ENCODE assay signal across 8 cellular contexts in the genomic region with DNA sequence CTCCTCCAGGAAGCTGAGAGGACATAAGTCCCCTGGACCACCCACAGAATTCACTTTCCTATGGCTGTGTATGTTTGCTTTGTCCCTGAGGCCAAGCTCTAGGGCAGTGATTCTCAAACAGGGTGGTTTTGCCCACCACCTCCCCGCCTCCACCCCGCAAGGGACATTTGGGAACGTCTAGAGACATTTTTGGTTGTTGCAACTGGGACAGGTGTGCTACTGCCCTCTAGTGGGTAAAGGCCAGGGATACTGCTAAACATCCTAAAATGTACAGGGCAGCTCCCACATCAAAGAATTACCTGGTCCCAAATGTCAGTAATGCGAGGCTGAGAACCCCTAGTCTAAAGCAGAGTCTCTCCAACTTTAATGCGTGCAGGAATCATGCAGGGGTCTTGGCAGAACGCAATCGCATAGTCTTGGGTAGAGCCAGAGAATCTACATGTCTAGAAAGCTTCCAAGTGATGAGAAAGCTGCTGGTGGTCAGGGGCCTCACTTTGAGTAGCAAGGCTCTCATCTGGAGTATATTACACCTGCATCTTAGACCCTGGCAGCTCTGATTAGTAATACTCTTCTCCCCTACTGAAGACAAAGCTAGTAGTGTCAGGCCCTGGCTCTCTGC. TPM values are rescaled to one million over a fixed set of nuclear protein-coding genes. Genes with fewer than 3 reads are reported as not detected.
A peak's percentile ranks its signal among the peaks of the same experiment; 100 is the strongest.
DNase-seq lines count a peak whose midpoint lies in the region; ATAC-seq and TF ChIP-seq lines count a peak whose summit lies in the region.

No MANE protein-coding gene starts in this region.

- no CpG with 5 or more reads among the region's 7 CpGs for WGBS in IMR-90 (ENCODE audit: extremely low coverage in 2 of 2, insufficient read length in 1 of 2), 2 experiments

- H3K27ac ChIP-seq in IMR-90 (ENCODE audit: insufficient read depth, low read length) = no peak overlapping the region

- peak; percentile 79 for TF ChIP-seq CTCF in IMR-90 (conservative IDR thresholded peaks at IDR 0.05; ENCODE audit: low read depth, low read length)

- 0 out of 3 replicates have a peak overlapping the region, but pooled peaks have one; percentile 1 for H2BK15ac ChIP-seq in IMR-90 (ENCODE audit: low read depth, low read length)

- H3K9ac ChIP-seq in IMR-90 (ENCODE audit: low read depth, low read length) = no peak overlapping the region

- TF ChIP-seq POLR2A in IMR-90 (IDR thresholded peaks at IDR 0.05; ENCODE audit: low read depth, low read length) = no peak

- in situ Hi-C loops in IMR-90 (cut with MboI; ENCODE audit: low sequenced_read_pairs) (no loop called here), SK-MEL-5 (cut with HindIII; ENCODE audit: low pct_unique_long_range_greater_than_20kb, low sequenced_read_pairs) (no loop called here)

- 0 out of 2 replicates have a peak overlapping the region, but pooled peaks have one; percentile 39 for H3K4ac ChIP-seq in IMR-90 (ENCODE audit: low read depth, low read length)

- no peak overlapping the region for H3K56ac ChIP-seq in IMR-90 (ENCODE audit: extremely low read depth, insufficient read depth, low read length)

- H3K9me3 Mint-ChIP-seq in activated naive CD4-positive, alpha-beta T cell treated with anti-CD3 and anti-CD28 coated beads, Interleukin-2, amount 50 U/mL, for 24 hours = no peaks in the 10 kb centered on the region

- CTCF ChIA-PET in IMR-90 (lab: Yijun Ruan, JAX) = interaction anchor here (0.5 to 4.3 kb wide), 15 partner anchors 11 to 1479 kb away, joined by 3 to 40 read pairs (median 5); no protein-coding TSS in a partner anchor

- H4K91ac ChIP-seq in IMR-90 (ENCODE audit: insufficient read depth, low read depth, low read length) = peak overlapping the region; percentile 80; the same call in 1 of the 2 replicates

- peaks cover 37% of the 10 kb centered on the region for H3K27me3 ChIP-seq in IMR-90 (ENCODE audit: control insufficient read depth, insufficient read depth, low read length)

- H3K4me1 Mint-ChIP-seq in activated naive CD4-positive, alpha-beta T cell treated with anti-CD3 and anti-CD28 coated beads, Interleukin-2, amount 50 U/mL, for 24 hours = peaks cover 10% of the 10 kb centered on the region

- H4K5ac ChIP-seq in IMR-90 (ENCODE audit: low read depth, low read length) = peak overlapping the region; percentile 82

- no peaks in the 10 kb centered on the region for H4K20me1 ChIP-seq in IMR-90 (ENCODE audit: insufficient read depth, low read length)

- POLR2A ChIA-PET in IMR-90 (lab: Charles Lee; ENCODE audit: unreplicated experiment) = interaction anchor here (0.6 kb wide), 1 partner anchor 1635 kb away, joined by 10 read pairs; no protein-coding TSS in a partner anchor

- no peak overlapping the region for H3K4me2 ChIP-seq in IMR-90 (ENCODE audit: low read depth, low read length)

- peak; percentile 84 for ATAC-seq in IMR-90 (ENCODE audit: low read depth)
- no peak for ATAC-seq in GM19351 (IDR thresholded peaks at IDR 0.05; ENCODE audit: unreplicated experiment)
- no peak for ATAC-seq in HG02884 (IDR thresholded peaks at IDR 0.05; ENCODE audit: unreplicated experiment)

- dilution Hi-C loops in IMR-90 (cut with HindIII; ENCODE audit: low sequenced_read_pairs, unreplicated experiment) = no loop called here

- H3K4me1 ChIP-seq in IMR-90 (ENCODE audit: control insufficient read depth, insufficient read depth, low read length) = peaks cover 4% of the 10 kb centered on the region; the same call in 1 of the 2 replicates

- H2BK5ac ChIP-seq in IMR-90 (ENCODE audit: low read depth, low read length, poor library complexity, severe bottlenecking) = peak overlapping the region; percentile 47

- DNase-seq in DMS 273 treated with DMSO at 0.1 percent for 48 hours (lab: John Stamatoyannopoulos, UW) (peak; percentile 7), IMR-90 (peak; percentile 69), SK-MEL-5 (ENCODE audit: low read depth, low spot score) (peak; percentile 88), head of caudate nucleus (peak in 40 of 42 donors; percentile 28 to 88 (median 66)), renal cortical epithelial cell (ENCODE audit: low read depth) (peak; percentile 54)

- H3K23ac ChIP-seq in IMR-90 (ENCODE audit: low read depth, low read length) = no peak overlapping the region

- no TSS peak for BruUV-seq in IMR-90 (replicated peaks; lab: Mats Ljungman, UMichigan)

- peaks cover 6% of the 10 kb centered on the region; the same call in 1 of the 2 replicates for H3K9me3 ChIP-seq in IMR-90 (ENCODE audit: control insufficient read depth, insufficient read depth, low read length)

- H3K9me1 ChIP-seq in IMR-90 (ENCODE audit: insufficient read depth, low read length) = no peaks in the 10 kb centered on the region; the same call in 1 of the 2 replicates

- peak overlapping the region; percentile 60 for H2AFZ ChIP-seq in IMR-90 (replicated peaks; ENCODE audit: low read length, poor library complexity)

- peak overlapping the region; percentile 15 for H3K4me3 Mint-ChIP-seq in activated naive CD4-positive, alpha-beta T cell treated with anti-CD3 and anti-CD28 coated beads, Interleukin-2, amount 50 U/mL, for 24 hours

- peak; percentile 79 for TF ChIP-seq RAD21 in IMR-90 (IDR thresholded peaks at IDR 0.05; ENCODE audit: low read length)

- H3K18ac ChIP-seq in IMR-90 (ENCODE audit: low read depth, low read length) = peak overlapping the region; percentile 77; the same call in 1 of the 2 replicates

- no peak overlapping the region for H2AK9ac ChIP-seq in IMR-90 (replicated peaks; ENCODE audit: low read depth, low read length, poor library complexity)

- H2BK20ac ChIP-seq in IMR-90 (ENCODE audit: low read depth, low read length) = 0 out of 2 replicates have a peak overlapping the region, but pooled peaks have one; percentile 35

- H3K36me3 Mint-ChIP-seq in activated naive CD4-positive, alpha-beta T cell treated with anti-CD3 and anti-CD28 coated beads, Interleukin-2, amount 50 U/mL, for 24 hours = no peaks in the 10 kb centered on the region

- intact Hi-C loops in IMR-90 (cut with micrococcal nuclease) (loop anchor here (1.0 to 10.0 kb wide), 5 partner anchors 52 to 679 kb away; a partner anchor contains a TSS), head of caudate nucleus (cut with DNase I) (loop anchor here (5.0 kb wide), 1 partner anchor 54 kb away; no protein-coding TSS in a partner anchor)

- H3K14ac ChIP-seq in IMR-90 (replicated peaks; ENCODE audit: low read depth, low read length) = no peak overlapping the region

- H2BK120ac ChIP-seq in IMR-90 (ENCODE audit: low read depth, low read length) = peak overlapping the region; percentile 57; the same call in 1 of the 2 replicates

- H2AK5ac ChIP-seq in IMR-90 (ENCODE audit: low read depth, low read length) = no peak overlapping the region

- peaks cover 28% of the 10 kb centered on the region for H3K27me3 Mint-ChIP-seq in activated naive CD4-positive, alpha-beta T cell treated with anti-CD3 and anti-CD28 coated beads, Interleukin-2, amount 50 U/mL, for 24 hours

- H3K27ac Mint-ChIP-seq in activated naive CD4-positive, alpha-beta T cell treated with anti-CD3 and anti-CD28 coated beads, Interleukin-2, amount 50 U/mL, for 24 hours = no peak overlapping the region

- H4K8ac ChIP-seq in IMR-90 (ENCODE audit: low read depth in 2 of 2, low read length in 2 of 2) = peak overlapping the region; percentile 10 to 76; a peak in 3 of 4 replicates

- no peaks in the 10 kb centered on the region for H3K36me3 ChIP-seq in IMR-90 (ENCODE audit: control insufficient read depth, insufficient read depth, low read length)

- no peak overlapping the region for H3K4me3 ChIP-seq in IMR-90 (ENCODE audit: insufficient read depth, low read depth, low read length)

- no peaks in the 10 kb centered on the region for H3K79me1 ChIP-seq in IMR-90 (ENCODE audit: low read depth in 1 of 2, low read length in 2 of 2)

TF ChIP-seq in IMR-90, 13 proteins besides CTCF, POLR2A, EP300 and RAD21:
- TF ChIP-seq MXI1 (IDR thresholded peaks at IDR 0.05; ENCODE audit: borderline replicate concordance, low read depth, low read length) (no peak), SMC3 (IDR thresholded peaks at IDR 0.05; ENCODE audit: low read depth, low read length) (peak; percentile 74), BHLHE40 (IDR thresholded peaks at IDR 0.05; ENCODE audit: low read depth, low read length) (no peak)

RNA-seq across cellular contexts. Expression of a gene that starts 5.1 kb away (rescaled TPM):
- 0.54 and 0.56 TPM in 2 replicates for total RNA-seq in IMR-90 (2012; rRNA removed)
- 0.46 and 0.62 TPM in 2 replicates for polyA plus RNA-seq in IMR-90 (2012; rRNA removed)
- 0.48 and 0.85 TPM in 2 replicates for polyA plus RNA-seq in IMR-90 (2012; cell fraction: cytosol; rRNA removed)
- 0.33 and 0.55 TPM in 2 replicates for polyA plus RNA-seq in IMR-90 (2012; cell fraction: nucleus; rRNA removed; ENCODE audit: low replicate concordance)
- total RNA-seq in SK-MEL-5 (2014; rRNA removed; shearing (Covaris generic)) = 1.1 and 1.7 TPM in 2 replicates
- polyA plus RNA-seq in SK-MEL-5 (2015; cell fraction: cytosol; rRNA removed) = 6.6 and 7.6 TPM in 2 replicates
- polyA plus RNA-seq in SK-MEL-5 (2015; cell fraction: nucleus; rRNA removed) = 0.72 and 2.3 TPM in 2 replicates
- 12.3 and 22.6 TPM in 2 replicates for total RNA-seq in renal cortical epithelial cell

RNA-seq across cellular contexts. Expression of a gene that starts 19.1 kb away (rescaled TPM):
- total RNA-seq in IMR-90 (2012; rRNA removed) (not detected in 2 replicates), renal cortical epithelial cell (not detected in 2 replicates)
- not detected in 2 replicates for polyA plus RNA-seq in IMR-90 (2012; rRNA removed)
- polyA plus RNA-seq in IMR-90 (2012; cell fraction: cytosol; rRNA removed) = not detected in 2 replicates
- polyA plus RNA-seq in IMR-90 (2012; cell fraction: nucleus; rRNA removed; ENCODE audit: low replicate concordance) = not detected in 2 replicates
- not detected in 2 replicates for total RNA-seq in SK-MEL-5 (2014; rRNA removed; shearing (Covaris generic))
- not detected in 2 replicates for polyA plus RNA-seq in SK-MEL-5 (2015; cell fraction: cytosol; rRNA removed)
- polyA plus RNA-seq in SK-MEL-5 (2015; cell fraction: nucleus; rRNA removed) = not detected in 2 replicates

RNA-seq across cellular contexts. Expression of a gene that starts 28.4 kb away (rescaled TPM):
- total RNA-seq in IMR-90 (2012; rRNA removed) (not detected in 2 replicates), renal cortical epithelial cell (not detected in 2 replicates)
- not detected in 2 replicates for polyA plus RNA-seq in IMR-90 (2012; rRNA removed)
- polyA plus RNA-seq in IMR-90 (2012; cell fraction: cytosol; rRNA removed) = not detected in 2 replicates
- polyA plus RNA-seq in IMR-90 (2012; cell fraction: nucleus; rRNA removed; ENCODE audit: low replicate concordance) = not detected in 2 replicates
- total RNA-seq in SK-MEL-5 (2014; rRNA removed; shearing (Covaris generic)) = not detected in 2 replicates
- polyA plus RNA-seq in SK-MEL-5 (2015; cell fraction: cytosol; rRNA removed) = not detected in 2 replicates
- not detected in 2 replicates for polyA plus RNA-seq in SK-MEL-5 (2015; cell fraction: nucleus; rRNA removed)

Comparison
In these comparisons a context has a peak if more than half of its experiments do, and no peak if none do; other contexts are left out.
1. DNase-seq: peak in every context shown above with its lines; median percentile 88 in SK-MEL-5; 69 in IMR-90; 66 in head of caudate nucleus; 54 in renal cortical epithelial cell; 7 in DMS 273 treated with DMSO at 0.1 percent for 48 hours.